1 cellular context compared by ENCODE assay signal in genomic region chr19:48362716-48363499, GRCh38.
A peak's percentile ranks its signal among the peaks of the same experiment; 100 is the strongest.
TF ChIP-seq lines count a peak whose summit lies in the region.

No MANE protein-coding gene starts in this region.

TF ChIP-seq in K562, 482 proteins besides CTCF, POLR2A, EP300 and RAD21 (continues in another document):
- TF ChIP-seq RBBP5 (IDR thresholded peaks at IDR 0.05; ENCODE audit: borderline replicate concordance, insufficient read depth, low read length, poor library complexity, severe bottlenecking) = no peak
- no peak for TF ChIP-seq ZNF384 (IDR thresholded peaks at IDR 0.05; ENCODE audit: low read depth, low read length)
- TF ChIP-seq PTTG1 (tag; IDR thresholded peaks at IDR 0.05; ENCODE audit: low read depth) = no peak
- TF ChIP-seq RBM15 (IDR thresholded peaks at IDR 0.05; ENCODE audit: insufficient read depth, low read length) = no peak
- TF ChIP-seq, protein P1, sequence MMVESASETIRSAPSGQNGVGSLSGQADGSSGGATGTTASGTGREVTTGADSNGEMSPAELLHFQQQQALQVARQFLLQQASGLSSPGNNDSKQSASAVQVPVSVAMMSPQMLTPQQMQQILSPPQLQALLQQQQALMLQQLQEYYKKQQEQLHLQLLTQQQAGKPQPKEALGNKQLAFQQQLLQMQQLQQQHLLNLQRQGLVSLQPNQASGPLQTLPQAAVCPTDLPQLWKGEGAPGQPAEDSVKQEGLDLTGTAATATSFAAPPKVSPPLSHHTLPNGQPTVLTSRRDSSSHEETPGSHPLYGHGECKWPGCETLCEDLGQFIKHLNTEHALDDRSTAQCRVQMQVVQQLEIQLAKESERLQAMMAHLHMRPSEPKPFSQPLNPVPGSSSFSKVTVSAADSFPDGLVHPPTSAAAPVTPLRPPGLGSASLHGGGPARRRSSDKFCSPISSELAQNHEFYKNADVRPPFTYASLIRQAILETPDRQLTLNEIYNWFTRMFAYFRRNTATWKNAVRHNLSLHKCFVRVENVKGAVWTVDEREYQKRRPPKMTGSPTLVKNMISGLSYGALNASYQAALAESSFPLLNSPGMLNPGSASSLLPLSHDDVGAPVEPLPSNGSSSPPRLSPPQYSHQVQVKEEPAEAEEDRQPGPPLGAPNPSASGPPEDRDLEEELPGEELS (CRISPR knock-in tag; IDR thresholded peaks at IDR 0.05; ENCODE audit: borderline replicate concordance) = peak; percentile 41; the same call in 1 of the 2 replicates
- TF ChIP-seq ZKSCAN1 (IDR thresholded peaks at IDR 0.05; ENCODE audit: low read depth, low read length) = no peak
- TF ChIP-seq RNF2 (IDR thresholded peaks at IDR 0.05) = no peak
- no peak for TF ChIP-seq FIP1L1 (IDR thresholded peaks at IDR 0.05; ENCODE audit: low read depth, low read length, poor library complexity, severe bottlenecking)
- no peak for TF ChIP-seq KDM2B (CRISPR knock-in tag; IDR thresholded peaks at IDR 0.05)
- TF ChIP-seq ZNF76 (CRISPR knock-in tag; IDR thresholded peaks at IDR 0.05; ENCODE audit: borderline replicate concordance) = 0 out of 2 replicates have a peak, but pooled peaks have one; percentile 78
- peak; percentile 52; the same call in 1 of the 2 replicates for TF ChIP-seq FOSL1 (tag; conservative IDR thresholded peaks at IDR 0.05)
- peak; percentile 41; the same call in 1 of the 2 replicates for TF ChIP-seq ZNF134 (CRISPR knock-in tag; conservative IDR thresholded peaks at IDR 0.05)
- no peak for TF ChIP-seq ZNF57 (CRISPR knock-in tag; IDR thresholded peaks at IDR 0.05)
- TF ChIP-seq CHCHD3 (CRISPR knock-in tag; IDR thresholded peaks at IDR 0.05) = no peak
- TF ChIP-seq MIER1 (IDR thresholded peaks at IDR 0.05; ENCODE audit: low read depth) = no peak
- TF ChIP-seq POLR2H (tag; IDR thresholded peaks at IDR 0.05; ENCODE audit: low read depth) = no peak
- no peak for TF ChIP-seq RUNX1 (IDR thresholded peaks at IDR 0.05; ENCODE audit: low read depth)
- 0 out of 2 replicates have a peak, but pooled peaks have one; percentile 14 for TF ChIP-seq ZNF436 (CRISPR knock-in tag; IDR thresholded peaks at IDR 0.05)
- TF ChIP-seq, protein P2, sequence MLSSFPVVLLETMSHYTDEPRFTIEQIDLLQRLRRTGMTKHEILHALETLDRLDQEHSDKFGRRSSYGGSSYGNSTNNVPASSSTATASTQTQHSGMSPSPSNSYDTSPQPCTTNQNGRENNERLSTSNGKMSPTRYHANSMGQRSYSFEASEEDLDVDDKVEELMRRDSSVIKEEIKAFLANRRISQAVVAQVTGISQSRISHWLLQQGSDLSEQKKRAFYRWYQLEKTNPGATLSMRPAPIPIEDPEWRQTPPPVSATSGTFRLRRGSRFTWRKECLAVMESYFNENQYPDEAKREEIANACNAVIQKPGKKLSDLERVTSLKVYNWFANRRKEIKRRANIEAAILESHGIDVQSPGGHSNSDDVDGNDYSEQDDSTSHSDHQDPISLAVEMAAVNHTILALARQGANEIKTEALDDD (IDR thresholded peaks at IDR 0.05) = no peak
- TF ChIP-seq TCFL5 (CRISPR knock-in tag; conservative IDR thresholded peaks at IDR 0.05) = no peak
- TF ChIP-seq, protein P3, sequence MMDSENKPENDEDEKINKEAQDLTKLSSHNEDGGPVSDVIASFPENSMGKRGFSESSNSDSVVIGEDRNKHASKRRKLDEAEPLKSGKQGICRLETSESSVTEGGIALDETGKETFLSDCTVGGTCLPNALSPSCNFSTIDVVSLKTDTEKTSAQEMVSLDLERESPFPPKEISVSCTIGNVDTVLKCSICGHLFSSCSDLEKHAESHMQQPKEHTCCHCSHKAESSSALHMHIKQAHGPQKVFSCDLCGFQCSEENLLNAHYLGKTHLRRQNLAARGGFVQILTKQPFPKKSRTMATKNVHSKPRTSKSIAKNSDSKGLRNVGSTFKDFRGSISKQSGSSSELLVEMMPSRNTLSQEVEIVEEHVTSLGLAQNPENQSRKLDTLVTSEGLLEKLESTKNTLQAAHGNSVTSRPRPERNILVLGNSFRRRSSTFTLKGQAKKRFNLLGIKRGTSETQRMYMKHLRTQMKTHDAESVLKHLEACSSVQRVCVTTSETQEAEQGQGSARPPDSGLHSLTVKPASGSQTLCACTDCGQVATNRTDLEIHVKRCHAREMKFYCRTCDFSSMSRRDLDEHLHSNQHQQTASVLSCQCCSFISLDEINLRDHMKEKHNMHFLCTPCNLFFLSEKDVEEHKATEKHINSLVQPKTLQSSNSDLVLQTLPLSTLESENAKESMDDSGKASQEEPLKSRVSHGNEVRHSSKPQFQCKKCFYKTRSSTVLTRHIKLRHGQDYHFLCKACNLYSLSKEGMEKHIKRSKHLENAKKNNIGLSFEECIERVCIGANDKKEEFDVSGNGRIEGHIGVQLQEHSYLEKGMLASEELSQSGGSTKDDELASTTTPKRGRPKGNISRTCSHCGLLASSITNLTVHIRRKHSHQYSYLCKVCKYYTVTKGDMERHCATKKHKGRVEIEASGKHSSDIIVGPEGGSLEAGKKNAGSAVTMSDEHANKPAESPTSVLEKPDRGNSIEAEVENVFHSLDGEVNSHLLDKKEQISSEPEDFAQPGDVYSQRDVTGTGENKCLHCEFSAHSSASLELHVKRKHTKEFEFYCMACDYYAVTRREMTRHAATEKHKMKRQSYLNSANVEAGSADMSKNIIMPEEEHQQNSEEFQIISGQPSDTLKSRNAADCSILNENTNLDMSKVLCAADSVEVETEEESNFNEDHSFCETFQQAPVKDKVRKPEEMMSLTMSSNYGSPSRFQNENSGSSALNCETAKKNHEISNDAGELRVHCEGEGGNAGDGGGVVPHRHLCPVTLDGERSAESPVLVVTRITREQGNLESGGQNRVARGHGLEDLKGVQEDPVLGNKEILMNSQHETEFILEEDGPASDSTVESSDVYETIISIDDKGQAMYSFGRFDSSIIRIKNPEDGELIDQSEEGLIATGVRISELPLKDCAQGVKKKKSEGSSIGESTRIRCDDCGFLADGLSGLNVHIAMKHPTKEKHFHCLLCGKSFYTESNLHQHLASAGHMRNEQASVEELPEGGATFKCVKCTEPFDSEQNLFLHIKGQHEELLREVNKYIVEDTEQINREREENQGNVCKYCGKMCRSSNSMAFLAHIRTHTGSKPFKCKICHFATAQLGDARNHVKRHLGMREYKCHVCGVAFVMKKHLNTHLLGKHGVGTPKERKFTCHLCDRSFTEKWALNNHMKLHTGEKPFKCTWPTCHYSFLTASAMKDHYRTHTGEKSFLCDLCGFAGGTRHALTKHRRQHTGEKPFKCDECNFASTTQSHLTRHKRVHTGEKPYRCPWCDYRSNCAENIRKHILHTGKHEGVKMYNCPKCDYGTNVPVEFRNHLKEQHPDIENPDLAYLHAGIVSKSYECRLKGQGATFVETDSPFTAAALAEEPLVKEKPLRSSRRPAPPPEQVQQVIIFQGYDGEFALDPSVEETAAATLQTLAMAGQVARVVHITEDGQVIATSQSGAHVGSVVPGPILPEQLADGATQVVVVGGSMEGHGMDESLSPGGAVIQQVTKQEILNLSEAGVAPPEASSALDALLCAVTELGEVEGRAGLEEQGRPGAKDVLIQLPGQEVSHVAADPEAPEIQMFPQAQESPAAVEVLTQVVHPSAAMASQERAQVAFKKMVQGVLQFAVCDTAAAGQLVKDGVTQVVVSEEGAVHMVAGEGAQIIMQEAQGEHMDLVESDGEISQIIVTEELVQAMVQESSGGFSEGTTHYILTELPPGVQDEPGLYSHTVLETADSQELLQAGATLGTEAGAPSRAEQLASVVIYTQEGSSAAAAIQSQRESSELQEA (IDR thresholded peaks at IDR 0.05; ENCODE audit: low read depth) = no peak
- no peak for TF ChIP-seq RBM25 (IDR thresholded peaks at IDR 0.05; ENCODE audit: low read depth, low read length, severe bottlenecking)
- TF ChIP-seq SPI1 (IDR thresholded peaks at IDR 0.05; ENCODE audit: borderline replicate concordance, low read depth, low read length) = no peak
- no peak for TF ChIP-seq ZNF232 (CRISPR knock-in tag; IDR thresholded peaks at IDR 0.05)
- TF ChIP-seq ZNF121 (CRISPR knock-in tag; conservative IDR thresholded peaks at IDR 0.05) = no peak
- no peak for TF ChIP-seq THRAP3 (IDR thresholded peaks at IDR 0.05; ENCODE audit: borderline replicate concordance)
- TF ChIP-seq PBX2 (CRISPR knock-in tag; IDR thresholded peaks at IDR 0.05; ENCODE audit: low read depth) = no peak
- no peak for TF ChIP-seq PBX2 (tag; conservative IDR thresholded peaks at IDR 0.05; ENCODE audit: low read depth)
- no peak for TF ChIP-seq ZNF146 (CRISPR knock-in tag; IDR thresholded peaks at IDR 0.05; ENCODE audit: unreplicated experiment)
- no peak for TF ChIP-seq CCNT2 (IDR thresholded peaks at IDR 0.05; ENCODE audit: borderline replicate concordance, extremely low read depth, insufficient read length, low read depth, low read length)
- 0 out of 2 replicates have a peak, but pooled peaks have one; percentile 21 for TF ChIP-seq HDAC2 (IDR thresholded peaks at IDR 0.05)
- no peak for TF ChIP-seq ETV6 (IDR thresholded peaks at IDR 0.05; ENCODE audit: borderline replicate concordance in 1 of 2, low read depth in 2 of 2, low read length in 1 of 2)
- TF ChIP-seq ETV6 (CRISPR knock-in tag; IDR thresholded peaks at IDR 0.05; ENCODE audit: borderline replicate concordance) = no peak
- 0 out of 2 replicates have a peak, but pooled peaks have one; percentile 45 for TF ChIP-seq ELF4 (CRISPR knock-in tag; IDR thresholded peaks at IDR 0.05)
- no peak for TF ChIP-seq ZFP30 (CRISPR knock-in tag; IDR thresholded peaks at IDR 0.05; ENCODE audit: borderline replicate concordance)
- TF ChIP-seq GATA2 (CRISPR knock-in tag; IDR thresholded peaks at IDR 0.05) = no peak
- TF ChIP-seq PYGO2 (tag; IDR thresholded peaks at IDR 0.05) = no peak
- no peak for TF ChIP-seq RBM39 (optimal IDR thresholded peaks at IDR 0.05; ENCODE audit: low read depth, low read length)
- TF ChIP-seq, protein P4, sequence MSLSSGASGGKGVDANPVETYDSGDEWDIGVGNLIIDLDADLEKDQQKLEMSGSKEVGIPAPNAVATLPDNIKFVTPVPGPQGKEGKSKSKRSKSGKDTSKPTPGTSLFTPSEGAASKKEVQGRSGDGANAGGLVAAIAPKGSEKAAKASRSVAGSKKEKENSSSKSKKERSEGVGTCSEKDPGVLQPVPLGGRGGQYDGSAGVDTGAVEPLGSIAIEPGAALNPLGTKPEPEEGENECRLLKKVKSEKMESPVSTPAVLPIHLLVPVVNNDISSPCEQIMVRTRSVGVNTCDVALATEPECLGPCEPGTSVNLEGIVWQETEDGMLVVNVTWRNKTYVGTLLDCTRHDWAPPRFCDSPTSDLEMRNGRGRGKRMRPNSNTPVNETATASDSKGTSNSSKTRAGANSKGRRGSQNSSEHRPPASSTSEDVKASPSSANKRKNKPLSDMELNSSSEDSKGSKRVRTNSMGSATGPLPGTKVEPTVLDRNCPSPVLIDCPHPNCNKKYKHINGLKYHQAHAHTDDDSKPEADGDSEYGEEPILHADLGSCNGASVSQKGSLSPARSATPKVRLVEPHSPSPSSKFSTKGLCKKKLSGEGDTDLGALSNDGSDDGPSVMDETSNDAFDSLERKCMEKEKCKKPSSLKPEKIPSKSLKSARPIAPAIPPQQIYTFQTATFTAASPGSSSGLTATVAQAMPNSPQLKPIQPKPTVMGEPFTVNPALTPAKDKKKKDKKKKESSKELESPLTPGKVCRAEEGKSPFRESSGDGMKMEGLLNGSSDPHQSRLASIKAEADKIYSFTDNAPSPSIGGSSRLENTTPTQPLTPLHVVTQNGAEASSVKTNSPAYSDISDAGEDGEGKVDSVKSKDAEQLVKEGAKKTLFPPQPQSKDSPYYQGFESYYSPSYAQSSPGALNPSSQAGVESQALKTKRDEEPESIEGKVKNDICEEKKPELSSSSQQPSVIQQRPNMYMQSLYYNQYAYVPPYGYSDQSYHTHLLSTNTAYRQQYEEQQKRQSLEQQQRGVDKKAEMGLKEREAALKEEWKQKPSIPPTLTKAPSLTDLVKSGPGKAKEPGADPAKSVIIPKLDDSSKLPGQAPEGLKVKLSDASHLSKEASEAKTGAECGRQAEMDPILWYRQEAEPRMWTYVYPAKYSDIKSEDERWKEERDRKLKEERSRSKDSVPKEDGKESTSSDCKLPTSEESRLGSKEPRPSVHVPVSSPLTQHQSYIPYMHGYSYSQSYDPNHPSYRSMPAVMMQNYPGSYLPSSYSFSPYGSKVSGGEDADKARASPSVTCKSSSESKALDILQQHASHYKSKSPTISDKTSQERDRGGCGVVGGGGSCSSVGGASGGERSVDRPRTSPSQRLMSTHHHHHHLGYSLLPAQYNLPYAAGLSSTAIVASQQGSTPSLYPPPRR (CRISPR knock-in tag; IDR thresholded peaks at IDR 0.05; ENCODE audit: borderline replicate concordance) = 0 out of 2 replicates have a peak, but pooled peaks have one; percentile 32
- no peak for TF ChIP-seq ZNF778 (CRISPR knock-in tag; IDR thresholded peaks at IDR 0.05)
- TF ChIP-seq ARID3B (CRISPR knock-in tag; IDR thresholded peaks at IDR 0.05; ENCODE audit: borderline replicate concordance) = 0 out of 2 replicates have a peak, but pooled peaks have one; percentile 52
- no peak for TF ChIP-seq HLTF (IDR thresholded peaks at IDR 0.05)
- TF ChIP-seq KDM5B (IDR thresholded peaks at IDR 0.05; ENCODE audit: insufficient replicate concordance, low read depth, low read length) = no peak
- no peak for TF ChIP-seq FOXJ2 (tag; IDR thresholded peaks at IDR 0.05)
- TF ChIP-seq EGR1 (conservative IDR thresholded peaks at IDR 0.05) = 0 out of 2 replicates have a peak, but pooled peaks have one; percentile 6
- peak; percentile 57; the same call in 1 of the 2 replicates for TF ChIP-seq CBFB (CRISPR knock-in tag; IDR thresholded peaks at IDR 0.05)
- no peak for TF ChIP-seq ESRRB (CRISPR knock-in tag; IDR thresholded peaks at IDR 0.05; ENCODE audit: borderline replicate concordance)
